ENCODE assay signal across 1 cellular context in the genomic region with DNA sequence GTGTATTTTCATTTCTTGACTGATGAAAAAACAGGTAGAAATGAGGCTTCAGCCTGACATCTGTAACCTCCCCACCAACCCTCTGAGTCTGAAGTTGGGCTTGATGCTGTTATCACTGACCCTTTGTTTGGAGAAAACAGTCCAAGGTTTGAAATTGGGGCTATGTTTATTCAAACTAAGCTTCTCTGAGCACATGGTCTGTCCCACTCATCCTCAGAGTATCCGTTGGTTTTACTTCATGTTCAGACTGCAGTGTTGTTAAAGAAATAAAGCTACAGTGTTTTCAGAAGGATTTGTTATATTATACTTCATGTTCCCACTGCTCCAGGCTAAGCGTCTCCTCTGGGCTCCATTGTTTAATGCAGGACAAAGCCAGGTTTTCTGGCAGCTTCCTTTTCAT.
TF ChIP-seq lines count a peak whose summit lies in the region.

No MANE protein-coding gene starts in this region.

TF ChIP-seq in HepG2, 621 proteins besides CTCF, POLR2A, EP300 and RAD21 (continued from another document and continues in another):
- TF ChIP-seq, protein P1, sequence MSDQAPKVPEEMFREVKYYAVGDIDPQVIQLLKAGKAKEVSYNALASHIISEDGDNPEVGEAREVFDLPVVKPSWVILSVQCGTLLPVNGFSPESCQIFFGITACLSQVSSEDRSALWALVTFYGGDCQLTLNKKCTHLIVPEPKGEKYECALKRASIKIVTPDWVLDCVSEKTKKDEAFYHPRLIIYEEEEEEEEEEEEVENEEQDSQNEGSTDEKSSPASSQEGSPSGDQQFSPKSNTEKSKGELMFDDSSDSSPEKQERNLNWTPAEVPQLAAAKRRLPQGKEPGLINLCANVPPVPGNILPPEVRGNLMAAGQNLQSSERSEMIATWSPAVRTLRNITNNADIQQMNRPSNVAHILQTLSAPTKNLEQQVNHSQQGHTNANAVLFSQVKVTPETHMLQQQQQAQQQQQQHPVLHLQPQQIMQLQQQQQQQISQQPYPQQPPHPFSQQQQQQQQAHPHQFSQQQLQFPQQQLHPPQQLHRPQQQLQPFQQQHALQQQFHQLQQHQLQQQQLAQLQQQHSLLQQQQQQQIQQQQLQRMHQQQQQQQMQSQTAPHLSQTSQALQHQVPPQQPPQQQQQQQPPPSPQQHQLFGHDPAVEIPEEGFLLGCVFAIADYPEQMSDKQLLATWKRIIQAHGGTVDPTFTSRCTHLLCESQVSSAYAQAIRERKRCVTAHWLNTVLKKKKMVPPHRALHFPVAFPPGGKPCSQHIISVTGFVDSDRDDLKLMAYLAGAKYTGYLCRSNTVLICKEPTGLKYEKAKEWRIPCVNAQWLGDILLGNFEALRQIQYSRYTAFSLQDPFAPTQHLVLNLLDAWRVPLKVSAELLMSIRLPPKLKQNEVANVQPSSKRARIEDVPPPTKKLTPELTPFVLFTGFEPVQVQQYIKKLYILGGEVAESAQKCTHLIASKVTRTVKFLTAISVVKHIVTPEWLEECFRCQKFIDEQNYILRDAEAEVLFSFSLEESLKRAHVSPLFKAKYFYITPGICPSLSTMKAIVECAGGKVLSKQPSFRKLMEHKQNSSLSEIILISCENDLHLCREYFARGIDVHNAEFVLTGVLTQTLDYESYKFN (CRISPR knock-in tag; conservative IDR thresholded peaks at IDR 0.05), result peak; percentile 53
- peak; percentile 89 for TF ChIP-seq LCORL (IDR thresholded peaks at IDR 0.05)
- 0 out of 2 replicates have a peak, but pooled peaks have one; percentile 31 for TF ChIP-seq LCORL (CRISPR knock-in tag; IDR thresholded peaks at IDR 0.05)
- TF ChIP-seq NFYC (CRISPR knock-in tag; IDR thresholded peaks at IDR 0.05), result no peak
- TF ChIP-seq, protein P2, sequence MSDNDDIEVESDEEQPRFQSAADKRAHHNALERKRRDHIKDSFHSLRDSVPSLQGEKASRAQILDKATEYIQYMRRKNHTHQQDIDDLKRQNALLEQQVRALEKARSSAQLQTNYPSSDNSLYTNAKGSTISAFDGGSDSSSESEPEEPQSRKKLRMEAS (IDR thresholded peaks at IDR 0.05), result peak; percentile 64; the same call in 1 of the 2 replicates
- TF ChIP-seq NCOA1 (CRISPR knock-in tag; IDR thresholded peaks at IDR 0.05), result no peak
- no peak for TF ChIP-seq ZNF317 (CRISPR knock-in tag; IDR thresholded peaks at IDR 0.05)
- TF ChIP-seq, protein P3, sequence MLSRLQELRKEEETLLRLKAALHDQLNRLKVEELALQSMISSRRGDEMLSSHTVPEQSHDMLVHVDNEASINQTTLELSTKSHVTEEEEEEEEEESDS (CRISPR knock-in tag; IDR thresholded peaks at IDR 0.05; ENCODE audit: borderline replicate concordance), result no peak
- TF ChIP-seq MXI1 (IDR thresholded peaks at IDR 0.05; ENCODE audit: borderline replicate concordance, low read depth, low read length), result peak; percentile 57; the same call in 1 of the 3 replicates
- no peak for TF ChIP-seq ZNF136 (CRISPR knock-in tag; IDR thresholded peaks at IDR 0.05; ENCODE audit: low read depth)
- no peak for TF ChIP-seq YEATS2 (CRISPR knock-in tag; IDR thresholded peaks at IDR 0.05; ENCODE audit: borderline replicate concordance)
- TF ChIP-seq, protein P4, sequence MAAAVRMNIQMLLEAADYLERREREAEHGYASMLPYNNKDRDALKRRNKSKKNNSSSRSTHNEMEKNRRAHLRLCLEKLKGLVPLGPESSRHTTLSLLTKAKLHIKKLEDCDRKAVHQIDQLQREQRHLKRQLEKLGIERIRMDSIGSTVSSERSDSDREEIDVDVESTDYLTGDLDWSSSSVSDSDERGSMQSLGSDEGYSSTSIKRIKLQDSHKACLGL (CRISPR knock-in tag; IDR thresholded peaks at IDR 0.05), result no peak
- TF ChIP-seq, protein P5, sequence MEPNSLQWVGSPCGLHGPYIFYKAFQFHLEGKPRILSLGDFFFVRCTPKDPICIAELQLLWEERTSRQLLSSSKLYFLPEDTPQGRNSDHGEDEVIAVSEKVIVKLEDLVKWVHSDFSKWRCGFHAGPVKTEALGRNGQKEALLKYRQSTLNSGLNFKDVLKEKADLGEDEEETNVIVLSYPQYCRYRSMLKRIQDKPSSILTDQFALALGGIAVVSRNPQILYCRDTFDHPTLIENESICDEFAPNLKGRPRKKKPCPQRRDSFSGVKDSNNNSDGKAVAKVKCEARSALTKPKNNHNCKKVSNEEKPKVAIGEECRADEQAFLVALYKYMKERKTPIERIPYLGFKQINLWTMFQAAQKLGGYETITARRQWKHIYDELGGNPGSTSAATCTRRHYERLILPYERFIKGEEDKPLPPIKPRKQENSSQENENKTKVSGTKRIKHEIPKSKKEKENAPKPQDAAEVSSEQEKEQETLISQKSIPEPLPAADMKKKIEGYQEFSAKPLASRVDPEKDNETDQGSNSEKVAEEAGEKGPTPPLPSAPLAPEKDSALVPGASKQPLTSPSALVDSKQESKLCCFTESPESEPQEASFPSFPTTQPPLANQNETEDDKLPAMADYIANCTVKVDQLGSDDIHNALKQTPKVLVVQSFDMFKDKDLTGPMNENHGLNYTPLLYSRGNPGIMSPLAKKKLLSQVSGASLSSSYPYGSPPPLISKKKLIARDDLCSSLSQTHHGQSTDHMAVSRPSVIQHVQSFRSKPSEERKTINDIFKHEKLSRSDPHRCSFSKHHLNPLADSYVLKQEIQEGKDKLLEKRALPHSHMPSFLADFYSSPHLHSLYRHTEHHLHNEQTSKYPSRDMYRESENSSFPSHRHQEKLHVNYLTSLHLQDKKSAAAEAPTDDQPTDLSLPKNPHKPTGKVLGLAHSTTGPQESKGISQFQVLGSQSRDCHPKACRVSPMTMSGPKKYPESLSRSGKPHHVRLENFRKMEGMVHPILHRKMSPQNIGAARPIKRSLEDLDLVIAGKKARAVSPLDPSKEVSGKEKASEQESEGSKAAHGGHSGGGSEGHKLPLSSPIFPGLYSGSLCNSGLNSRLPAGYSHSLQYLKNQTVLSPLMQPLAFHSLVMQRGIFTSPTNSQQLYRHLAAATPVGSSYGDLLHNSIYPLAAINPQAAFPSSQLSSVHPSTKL (CRISPR knock-in tag; IDR thresholded peaks at IDR 0.05), result peak; percentile 52
- peak; percentile 48; the same call in 1 of the 2 replicates for TF ChIP-seq MYC (CRISPR knock-in tag; IDR thresholded peaks at IDR 0.05; ENCODE audit: borderline replicate concordance)
- TF ChIP-seq, protein P6, sequence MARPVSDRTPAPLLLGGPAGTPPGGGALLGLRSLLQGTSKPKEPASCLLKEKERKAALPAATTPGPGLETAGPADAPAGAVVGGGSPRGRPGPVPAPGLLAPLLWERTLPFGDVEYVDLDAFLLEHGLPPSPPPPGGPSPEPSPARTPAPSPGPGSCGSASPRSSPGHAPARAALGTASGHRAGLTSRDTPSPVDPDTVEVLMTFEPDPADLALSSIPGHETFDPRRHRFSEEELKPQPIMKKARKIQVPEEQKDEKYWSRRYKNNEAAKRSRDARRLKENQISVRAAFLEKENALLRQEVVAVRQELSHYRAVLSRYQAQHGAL (CRISPR knock-in tag; IDR thresholded peaks at IDR 0.05; ENCODE audit: not compliant biosample characterization), result no peak
- no peak for TF ChIP-seq TCF7 (IDR thresholded peaks at IDR 0.05; ENCODE audit: low read depth)
- 0 out of 2 replicates have a peak, but pooled peaks have one; percentile 28 for TF ChIP-seq GATAD2A (CRISPR knock-in tag; IDR thresholded peaks at IDR 0.05)
- TF ChIP-seq RCOR2 (CRISPR knock-in tag; IDR thresholded peaks at IDR 0.05), result 0 out of 2 replicates have a peak, but pooled peaks have one; percentile 15
- TF ChIP-seq ZNF792 (CRISPR knock-in tag; IDR thresholded peaks at IDR 0.05), result no peak
- TF ChIP-seq, protein P7, sequence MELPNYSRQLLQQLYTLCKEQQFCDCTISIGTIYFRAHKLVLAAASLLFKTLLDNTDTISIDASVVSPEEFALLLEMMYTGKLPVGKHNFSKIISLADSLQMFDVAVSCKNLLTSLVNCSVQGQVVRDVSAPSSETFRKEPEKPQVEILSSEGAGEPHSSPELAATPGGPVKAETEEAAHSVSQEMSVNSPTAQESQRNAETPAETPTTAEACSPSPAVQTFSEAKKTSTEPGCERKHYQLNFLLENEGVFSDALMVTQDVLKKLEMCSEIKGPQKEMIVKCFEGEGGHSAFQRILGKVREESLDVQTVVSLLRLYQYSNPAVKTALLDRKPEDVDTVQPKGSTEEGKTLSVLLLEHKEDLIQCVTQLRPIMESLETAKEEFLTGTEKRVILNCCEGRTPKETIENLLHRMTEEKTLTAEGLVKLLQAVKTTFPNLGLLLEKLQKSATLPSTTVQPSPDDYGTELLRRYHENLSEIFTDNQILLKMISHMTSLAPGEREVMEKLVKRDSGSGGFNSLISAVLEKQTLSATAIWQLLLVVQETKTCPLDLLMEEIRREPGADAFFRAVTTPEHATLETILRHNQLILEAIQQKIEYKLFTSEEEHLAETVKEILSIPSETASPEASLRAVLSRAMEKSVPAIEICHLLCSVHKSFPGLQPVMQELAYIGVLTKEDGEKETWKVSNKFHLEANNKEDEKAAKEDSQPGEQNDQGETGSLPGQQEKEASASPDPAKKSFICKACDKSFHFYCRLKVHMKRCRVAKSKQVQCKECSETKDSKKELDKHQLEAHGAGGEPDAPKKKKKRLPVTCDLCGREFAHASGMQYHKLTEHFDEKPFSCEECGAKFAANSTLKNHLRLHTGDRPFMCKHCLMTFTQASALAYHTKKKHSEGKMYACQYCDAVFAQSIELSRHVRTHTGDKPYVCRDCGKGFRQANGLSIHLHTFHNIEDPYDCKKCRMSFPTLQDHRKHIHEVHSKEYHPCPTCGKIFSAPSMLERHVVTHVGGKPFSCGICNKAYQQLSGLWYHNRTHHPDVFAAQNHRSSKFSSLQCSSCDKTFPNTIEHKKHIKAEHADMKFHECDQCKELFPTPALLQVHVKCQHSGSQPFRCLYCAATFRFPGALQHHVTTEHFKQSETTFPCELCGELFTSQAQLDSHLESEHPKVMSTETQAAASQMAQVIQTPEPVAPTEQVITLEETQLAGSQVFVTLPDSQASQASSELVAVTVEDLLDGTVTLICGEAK (IDR thresholded peaks at IDR 0.05), result no peak
- TF ChIP-seq, protein P7 (CRISPR knock-in tag; IDR thresholded peaks at IDR 0.05), result no peak
- TF ChIP-seq HDAC2 (CRISPR knock-in tag; IDR thresholded peaks at IDR 0.05), result peak; percentile 57; the same call in 1 of the 2 replicates
- no peak for TF ChIP-seq ZNF30 (CRISPR knock-in tag; IDR thresholded peaks at IDR 0.05)
- TF ChIP-seq, protein P8, sequence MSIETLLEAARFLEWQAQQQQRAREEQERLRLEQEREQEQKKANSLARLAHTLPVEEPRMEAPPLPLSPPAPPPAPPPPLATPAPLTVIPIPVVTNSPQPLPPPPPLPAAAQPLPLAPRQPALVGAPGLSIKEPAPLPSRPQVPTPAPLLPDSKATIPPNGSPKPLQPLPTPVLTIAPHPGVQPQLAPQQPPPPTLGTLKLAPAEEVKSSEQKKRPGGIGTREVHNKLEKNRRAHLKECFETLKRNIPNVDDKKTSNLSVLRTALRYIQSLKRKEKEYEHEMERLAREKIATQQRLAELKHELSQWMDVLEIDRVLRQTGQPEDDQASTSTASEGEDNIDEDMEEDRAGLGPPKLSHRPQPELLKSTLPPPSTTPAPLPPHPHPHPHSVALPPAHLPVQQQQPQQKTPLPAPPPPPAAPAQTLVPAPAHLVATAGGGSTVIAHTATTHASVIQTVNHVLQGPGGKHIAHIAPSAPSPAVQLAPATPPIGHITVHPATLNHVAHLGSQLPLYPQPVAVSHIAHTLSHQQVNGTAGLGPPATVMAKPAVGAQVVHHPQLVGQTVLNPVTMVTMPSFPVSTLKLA (IDR thresholded peaks at IDR 0.05), result peak; percentile 34; the same call in 1 of the 2 replicates
- peak; percentile 52; the same call in 1 of the 2 replicates for TF ChIP-seq SAP130 (CRISPR knock-in tag; IDR thresholded peaks at IDR 0.05; ENCODE audit: low read depth)
- no peak for TF ChIP-seq ZNF451 (CRISPR knock-in tag; IDR thresholded peaks at IDR 0.05)
- no peak for TF ChIP-seq ZNF552 (CRISPR knock-in tag; IDR thresholded peaks at IDR 0.05; ENCODE audit: borderline replicate concordance)
- no peak for TF ChIP-seq MAFF (IDR thresholded peaks at IDR 0.05; ENCODE audit: low read depth, low read length)
- no peak for TF ChIP-seq ZNF713 (CRISPR knock-in tag; IDR thresholded peaks at IDR 0.05)
- no peak for TF ChIP-seq FOSL2 (CRISPR knock-in tag; IDR thresholded peaks at IDR 0.05)
- no peak for TF ChIP-seq ZNF251 (CRISPR knock-in tag; IDR thresholded peaks at IDR 0.05)
- TF ChIP-seq, protein P9, sequence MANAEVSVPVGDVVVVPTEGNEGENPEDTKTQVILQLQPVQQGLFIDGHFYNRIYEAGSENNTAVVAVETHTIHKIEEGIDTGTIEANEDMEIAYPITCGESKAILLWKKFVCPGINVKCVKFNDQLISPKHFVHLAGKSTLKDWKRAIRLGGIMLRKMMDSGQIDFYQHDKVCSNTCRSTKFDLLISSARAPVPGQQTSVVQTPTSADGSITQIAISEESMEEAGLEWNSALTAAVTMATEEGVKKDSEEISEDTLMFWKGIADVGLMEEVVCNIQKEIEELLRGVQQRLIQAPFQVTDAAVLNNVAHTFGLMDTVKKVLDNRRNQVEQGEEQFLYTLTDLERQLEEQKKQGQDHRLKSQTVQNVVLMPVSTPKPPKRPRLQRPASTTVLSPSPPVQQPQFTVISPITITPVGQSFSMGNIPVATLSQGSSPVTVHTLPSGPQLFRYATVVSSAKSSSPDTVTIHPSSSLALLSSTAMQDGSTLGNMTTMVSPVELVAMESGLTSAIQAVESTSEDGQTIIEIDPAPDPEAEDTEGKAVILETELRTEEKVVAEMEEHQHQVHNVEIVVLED (CRISPR knock-in tag; IDR thresholded peaks at IDR 0.05; ENCODE audit: borderline replicate concordance), result no peak
- TF ChIP-seq NFE2L2 (IDR thresholded peaks at IDR 0.05; ENCODE audit: low read length), result no peak
- no peak for TF ChIP-seq SOX6 (IDR thresholded peaks at IDR 0.05)
- 0 out of 2 replicates have a peak, but pooled peaks have one; percentile 9 for TF ChIP-seq SOX6 (CRISPR knock-in tag; IDR thresholded peaks at IDR 0.05)
